In genomic region chr12:132908145-132909029, GRCh38 we compare ENCODE assay signal across 8 cellular contexts. TPM values are rescaled to one million over a fixed set of nuclear protein-coding genes. Genes with fewer than 3 reads are reported as not detected.
DNase-seq lines count a peak whose midpoint lies in the region; ATAC-seq and TF ChIP-seq lines count a peak whose summit lies in the region.

No MANE protein-coding gene starts in this region.

- peak overlapping the region; percentile 67 for H3K4me3 ChIP-seq in lower lobe of right lung

- no peaks in the 10 kb centered on the region for H3K36me3 ChIP-seq in lower lobe of right lung

- TF ChIP-seq POLR2A in GM18505 (IDR thresholded peaks at IDR 0.05; ENCODE audit: borderline replicate concordance, extremely low read depth, insufficient read depth, insufficient read length) = peak; percentile 28

- peaks cover 22% of the 10 kb centered on the region for H3K4me1 ChIP-seq in lower lobe of right lung

- intact Hi-C loops in lower lobe of right lung (cut with DNase I) = no loop called here

- DNase-seq in NCI-H2227 (lab: John Stamatoyannopoulos, UW; ENCODE audit: unreplicated experiment) = peak; percentile 99
- peak; percentile 87 to 92 for DNase-seq in activated CD8-positive, alpha-beta memory T cell treated with anti-CD3 and anti-CD28 coated beads for 1 hour (ENCODE audit: extremely low read depth in 1 of 2, low read depth in 1 of 2)
- peak; percentile 91 for DNase-seq in effector CD4-positive, alpha-beta T cell
- DNase-seq in lower lobe of right lung = peak; percentile 93
- DNase-seq in stimulated activated CD4-positive, alpha-beta T cell treated with anti-CD3 and anti-CD28 coated beads, Interleukin-4, amount 100 ng/mL, for 4 hours = peak; percentile 92 to 97
- DNase-seq in NOMO-1 treated with dmso at 0.1 percent for 144 hours (lab: John Stamatoyannopoulos, UW; ENCODE audit: unreplicated experiment) = no peak

- TF ChIP-seq CTCF in lower lobe of right lung (IDR thresholded peaks at IDR 0.05) = no peak

- peak; percentile 92 for ATAC-seq in GM18505 (IDR thresholded peaks at IDR 0.05; ENCODE audit: unreplicated experiment)
- peak; percentile 93 for ATAC-seq in HG02938 (IDR thresholded peaks at IDR 0.05; ENCODE audit: unreplicated experiment)
- peak; percentile 97 to 98 for ATAC-seq in lower lobe of right lung

- H3K27me3 ChIP-seq in lower lobe of right lung (ENCODE audit: low read depth) = peaks cover 21% of the 10 kb centered on the region

- H3K27ac ChIP-seq in lower lobe of right lung = peak overlapping the region; percentile 77

- peaks cover 23% of the 10 kb centered on the region for H3K9me3 ChIP-seq in lower lobe of right lung

RNA-seq across cellular contexts. Expression of gene CHFR, which starts 21.0 kb away (rescaled TPM):
- 43.6 TPM for total RNA-seq in lower lobe of right lung

RNA-seq across cellular contexts. Expression of gene ZNF605, which starts 47.7 kb away (rescaled TPM):
- total RNA-seq in lower lobe of right lung = 13.3 TPM
